Comparison of ENCODE assay signal across 12 cellular contexts in the genomic region with DNA sequence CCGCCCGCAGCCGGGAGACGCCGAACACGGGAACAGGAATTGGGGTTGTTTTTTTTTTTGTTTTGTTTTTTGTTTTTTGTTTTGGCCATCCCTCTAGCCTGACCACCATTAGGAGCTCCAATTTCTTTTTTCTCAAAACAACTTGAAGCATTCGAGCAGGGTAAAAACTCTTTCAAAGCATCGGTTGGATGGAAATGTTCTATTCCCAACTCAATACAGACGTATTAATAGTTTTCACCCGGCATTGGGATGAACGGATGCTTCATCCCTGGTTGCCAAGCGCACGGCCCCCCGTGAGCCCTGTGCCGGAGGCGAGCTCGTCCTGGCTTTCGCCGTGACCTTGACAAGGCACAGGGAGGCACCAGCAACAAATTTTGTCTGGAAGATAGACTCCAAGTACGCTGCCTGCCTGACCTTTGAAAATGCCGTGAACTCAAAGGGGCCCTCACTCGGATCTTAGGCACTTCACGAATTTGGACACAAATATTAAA. TPM values are rescaled to one million over a fixed set of nuclear protein-coding genes. Genes with fewer than 3 reads are reported as not detected.
DNase-seq lines count a peak whose midpoint lies in the region; ATAC-seq and TF ChIP-seq lines count a peak whose summit lies in the region.
"Had no signal": no experiment of that assay in that cellular context is flagged by ENCODE, and none has a peak within 500 bp of the region (broad histone marks: within the 10 kb centered on the region; RNA-seq: fewer than 3 reads in every experiment).

No MANE protein-coding gene starts in this region.

- intact Hi-C loops in heart left ventricle (cut with DNase I), result no loop called here
- intact Hi-C loops in left ventricle myocardium superior (cut with micrococcal nuclease), result no loop called here
- intact Hi-C loops in upper lobe of right lung (cut with DNase I), result no loop called here
- intact Hi-C loops in A673 (cut with micrococcal nuclease; ENCODE audit: unreplicated experiment), result no loop called here

- H3K4me1 Mint-ChIP-seq in immature natural killer cell, result no peaks in the 10 kb centered on the region

- no peaks in the 10 kb centered on the region for H3K36me3 Mint-ChIP-seq in immature natural killer cell

- BruUV-seq in A673 (replicated peaks; lab: Mats Ljungman, UMichigan), result no TSS peak

- H3K36me3 ChIP-seq in heart left ventricle (no peaks in the 10 kb centered on the region), upper lobe of right lung (no peaks in the 10 kb centered on the region), A673 (ENCODE audit: insufficient read depth, low read length, poor library complexity, severe bottlenecking) (no peaks in the 10 kb centered on the region)

- DNase-seq in heart left ventricle, result no peak
- DNase-seq in left ventricle myocardium superior, result no peak
- no peak for DNase-seq in immature natural killer cell
- no peak for DNase-seq in upper lobe of right lung
- DNase-seq in A673 (ENCODE audit: low spot score), result no peak
- DNase-seq in hippocampal formation (lab: John Stamatoyannopoulos, UW), result no peak
- DNase-seq: amniotic stem cell, SIG-M5 had no signal

- CTCF ChIA-PET in A673 (lab: Charles Lee), result no interaction called here

- WGBS in heart left ventricle, 4 donors, result 2 to 39% (median 20%) methylated on average over 17 to 23 of the region's 23 CpGs

- no peak for TF ChIP-seq POLR2A in heart left ventricle (IDR thresholded peaks at IDR 0.05)

- H3K27ac ChIP-seq in heart left ventricle (no peak overlapping the region), upper lobe of right lung (no peak overlapping the region), A673 (ENCODE audit: low read depth, low read length, poor library complexity, severe bottlenecking) (no peak overlapping the region)
- H3K27ac ChIP-seq: GM23248 had no signal

- ATAC-seq in heart left ventricle (no peak), left ventricle myocardium superior (no peak), SK-N-SH treated with all-trans-retinoic acid at 6 μM for 48 hours (peak; percentile 13; the same call in 2 of the 3 replicates), upper lobe of right lung (no peak), GM18873 (IDR thresholded peaks at IDR 0.05; ENCODE audit: low FRiP score, unreplicated experiment) (no peak)

- no peak overlapping the region for H3K27ac Mint-ChIP-seq in immature natural killer cell

- peak overlapping the region in 10 of 12 donors; percentile 18 to 48 (median 38) for H3K4me3 ChIP-seq in heart left ventricle
- H3K4me3 ChIP-seq in upper lobe of right lung, result peak overlapping the region; percentile 38
- no peak overlapping the region for H3K4me3 ChIP-seq in A673 (ENCODE audit: low read depth, low read length, poor library complexity, severe bottlenecking)
- H3K4me3 ChIP-seq: GM23248 had no signal

- POLR2A ChIA-PET in A673 (lab: Charles Lee; ENCODE audit: low non-redundant PET), result no interaction called here

- H3K27me3 ChIP-seq in heart left ventricle (peaks cover 0 to 27% (median 4%) of the 10 kb centered on the region in 9 donors), upper lobe of right lung (no peaks in the 10 kb centered on the region), A673 (replicated peaks; ENCODE audit: insufficient read depth, low read depth, low read length, poor library complexity) (peaks cover 5% of the 10 kb centered on the region)

- peaks cover 0 to 6% (median 0%) of the 10 kb centered on the region in 6 donors for H3K9me3 Mint-ChIP-seq in immature natural killer cell

- H3K4me3 Mint-ChIP-seq in immature natural killer cell, result peak overlapping the region in 4 of 5 donors; percentile 37 to 69 (median 51)

- TF ChIP-seq CTCF in heart left ventricle (IDR thresholded peaks at IDR 0.05) (peak in 5 of 12 donors; percentile 21 to 40 (median 32)), upper lobe of right lung (IDR thresholded peaks at IDR 0.05) (peak; percentile 38), A673 (conservative IDR thresholded peaks at IDR 0.05; ENCODE audit: low read depth, low read length) (no peak; the same call in 1 of the 2 replicates)

- H3K27me3 Mint-ChIP-seq in immature natural killer cell (ENCODE audit: low read depth in 3 of 3), result peaks cover 0 to 8% (median 7%) of the 10 kb centered on the region in 3 donors

- H3K9me3 ChIP-seq in heart left ventricle (peaks cover 0 to 6% (median 0%) of the 10 kb centered on the region in 12 donors), upper lobe of right lung (no peaks in the 10 kb centered on the region), A673 (ENCODE audit: low read depth, low read length, poor library complexity, severe bottlenecking) (no peaks in the 10 kb centered on the region)

- H3K4me1 ChIP-seq in heart left ventricle, result peaks cover 0 to 7% (median 0%) of the 10 kb centered on the region in 12 donors
- peaks cover 3% of the 10 kb centered on the region for H3K4me1 ChIP-seq in upper lobe of right lung
- no peaks in the 10 kb centered on the region for H3K4me1 ChIP-seq in A673 (ENCODE audit: insufficient read depth, low read length, poor library complexity, severe bottlenecking)

TF ChIP-seq in SK-N-SH treated with all-trans-retinoic acid at 6 μM for 48 hours, 23 proteins besides CTCF, POLR2A, EP300 and RAD21:
- no peak for TF ChIP-seq ZNF565 (CRISPR knock-in tag; conservative IDR thresholded peaks at IDR 0.05; ENCODE audit: low read depth)
- no peak for TF ChIP-seq ARNTL (CRISPR knock-in tag; IDR thresholded peaks at IDR 0.05; ENCODE audit: borderline replicate concordance, low read depth)
- TF ChIP-seq ZNF70 (CRISPR knock-in tag; IDR thresholded peaks at IDR 0.05), result no peak

RNA-seq across cellular contexts. Expression of gene MAP3K15, which starts 0.4 kb away (rescaled TPM):
- total RNA-seq in heart left ventricle (under 1 TPM in 2 of 9 donors, not detected in 7; 0.09 to 0.15 TPM), left ventricle myocardium superior (not detected), upper lobe of right lung (2.1 TPM), A673 (2021) (0.06 and 0.35 TPM in 2 replicates)
- polyA plus RNA-seq in heart left ventricle (under 1 TPM; 0.11 to 0.14 TPM), immature natural killer cell (not detected)
- total RNA-seq: GM23248, LHCN-M2 had no signal
- polyA plus RNA-seq: GM23248 had no signal
